In genomic region chr2:177393824-177394614, GRCh38 we compare ENCODE assay signal across 1 cellular context.
TF ChIP-seq lines count a peak whose summit lies in the region.

No MANE protein-coding gene starts in this region.

TF ChIP-seq in HepG2, 621 proteins besides CTCF, POLR2A, EP300 and RAD21 (continues in another document):
- TF ChIP-seq, protein P1, sequence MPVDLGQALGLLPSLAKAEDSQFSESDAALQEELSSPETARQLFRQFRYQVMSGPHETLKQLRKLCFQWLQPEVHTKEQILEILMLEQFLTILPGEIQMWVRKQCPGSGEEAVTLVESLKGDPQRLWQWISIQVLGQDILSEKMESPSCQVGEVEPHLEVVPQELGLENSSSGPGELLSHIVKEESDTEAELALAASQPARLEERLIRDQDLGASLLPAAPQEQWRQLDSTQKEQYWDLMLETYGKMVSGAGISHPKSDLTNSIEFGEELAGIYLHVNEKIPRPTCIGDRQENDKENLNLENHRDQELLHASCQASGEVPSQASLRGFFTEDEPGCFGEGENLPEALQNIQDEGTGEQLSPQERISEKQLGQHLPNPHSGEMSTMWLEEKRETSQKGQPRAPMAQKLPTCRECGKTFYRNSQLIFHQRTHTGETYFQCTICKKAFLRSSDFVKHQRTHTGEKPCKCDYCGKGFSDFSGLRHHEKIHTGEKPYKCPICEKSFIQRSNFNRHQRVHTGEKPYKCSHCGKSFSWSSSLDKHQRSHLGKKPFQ (CRISPR knock-in tag; IDR thresholded peaks at IDR 0.05; ENCODE audit: insufficient replicate concordance), result peak; percentile 68
- TF ChIP-seq ZNF589 (CRISPR knock-in tag; conservative IDR thresholded peaks at IDR 0.05), result no peak
- no peak for TF ChIP-seq FOXP1 (IDR thresholded peaks at IDR 0.05)
- peak; percentile 80 for TF ChIP-seq FOXP1 (CRISPR knock-in tag; IDR thresholded peaks at IDR 0.05)
- no peak for TF ChIP-seq ZNF143 (CRISPR knock-in tag; IDR thresholded peaks at IDR 0.05)
- TF ChIP-seq TARDBP (CRISPR knock-in tag; IDR thresholded peaks at IDR 0.05), result peak; percentile 53; the same call in 1 of the 2 replicates
- peak; percentile 43; the same call in 1 of the 2 replicates for TF ChIP-seq TBX3 (IDR thresholded peaks at IDR 0.05; ENCODE audit: borderline replicate concordance)
- TF ChIP-seq RORA (CRISPR knock-in tag; IDR thresholded peaks at IDR 0.05), result no peak
- TF ChIP-seq, protein P2, sequence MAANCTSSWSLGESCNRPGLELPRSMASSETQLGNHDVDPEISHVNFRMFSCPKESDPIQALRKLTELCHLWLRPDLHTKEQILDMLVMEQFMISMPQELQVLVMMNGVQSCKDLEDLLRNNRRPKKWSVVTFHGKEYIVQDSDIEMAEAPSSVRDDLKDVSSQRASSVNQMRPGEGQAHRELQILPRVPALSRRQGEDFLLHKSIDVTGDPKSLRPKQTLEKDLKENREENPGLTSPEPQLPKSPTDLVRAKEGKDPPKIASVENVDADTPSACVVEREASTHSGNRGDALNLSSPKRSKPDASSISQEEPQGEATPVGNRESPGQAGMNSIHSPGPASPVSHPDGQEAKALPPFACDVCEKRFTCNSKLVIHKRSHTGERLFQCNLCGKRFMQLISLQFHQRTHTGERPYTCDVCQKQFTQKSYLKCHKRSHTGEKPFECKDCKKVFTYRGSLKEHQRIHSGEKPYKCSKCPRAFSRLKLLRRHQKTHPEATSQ (CRISPR knock-in tag; IDR thresholded peaks at IDR 0.05; ENCODE audit: borderline replicate concordance), result no peak
- TF ChIP-seq ZNF460 (CRISPR knock-in tag; IDR thresholded peaks at IDR 0.05; ENCODE audit: borderline replicate concordance), result no peak
- peak; percentile 88 for TF ChIP-seq SAP130 (CRISPR knock-in tag; IDR thresholded peaks at IDR 0.05; ENCODE audit: low read depth)
- TF ChIP-seq ZNF264 (CRISPR knock-in tag; IDR thresholded peaks at IDR 0.05), result 0 out of 2 replicates have a peak, but pooled peaks have one; percentile 27
- no peak for TF ChIP-seq ZNF572 (CRISPR knock-in tag; IDR thresholded peaks at IDR 0.05)
- TF ChIP-seq, protein P3, sequence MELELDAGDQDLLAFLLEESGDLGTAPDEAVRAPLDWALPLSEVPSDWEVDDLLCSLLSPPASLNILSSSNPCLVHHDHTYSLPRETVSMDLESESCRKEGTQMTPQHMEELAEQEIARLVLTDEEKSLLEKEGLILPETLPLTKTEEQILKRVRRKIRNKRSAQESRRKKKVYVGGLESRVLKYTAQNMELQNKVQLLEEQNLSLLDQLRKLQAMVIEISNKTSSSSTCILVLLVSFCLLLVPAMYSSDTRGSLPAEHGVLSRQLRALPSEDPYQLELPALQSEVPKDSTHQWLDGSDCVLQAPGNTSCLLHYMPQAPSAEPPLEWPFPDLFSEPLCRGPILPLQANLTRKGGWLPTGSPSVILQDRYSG (CRISPR knock-in tag; IDR thresholded peaks at IDR 0.05), result no peak
- TF ChIP-seq FOXK2 (IDR thresholded peaks at IDR 0.05), result no peak
- peak; percentile 73 for TF ChIP-seq HDAC2 (CRISPR knock-in tag; IDR thresholded peaks at IDR 0.05)
- no peak for TF ChIP-seq TFDP1 (CRISPR knock-in tag; IDR thresholded peaks at IDR 0.05; ENCODE audit: borderline replicate concordance)
- TF ChIP-seq ZNF124 (CRISPR knock-in tag; IDR thresholded peaks at IDR 0.05), result no peak
- TF ChIP-seq, protein P4, sequence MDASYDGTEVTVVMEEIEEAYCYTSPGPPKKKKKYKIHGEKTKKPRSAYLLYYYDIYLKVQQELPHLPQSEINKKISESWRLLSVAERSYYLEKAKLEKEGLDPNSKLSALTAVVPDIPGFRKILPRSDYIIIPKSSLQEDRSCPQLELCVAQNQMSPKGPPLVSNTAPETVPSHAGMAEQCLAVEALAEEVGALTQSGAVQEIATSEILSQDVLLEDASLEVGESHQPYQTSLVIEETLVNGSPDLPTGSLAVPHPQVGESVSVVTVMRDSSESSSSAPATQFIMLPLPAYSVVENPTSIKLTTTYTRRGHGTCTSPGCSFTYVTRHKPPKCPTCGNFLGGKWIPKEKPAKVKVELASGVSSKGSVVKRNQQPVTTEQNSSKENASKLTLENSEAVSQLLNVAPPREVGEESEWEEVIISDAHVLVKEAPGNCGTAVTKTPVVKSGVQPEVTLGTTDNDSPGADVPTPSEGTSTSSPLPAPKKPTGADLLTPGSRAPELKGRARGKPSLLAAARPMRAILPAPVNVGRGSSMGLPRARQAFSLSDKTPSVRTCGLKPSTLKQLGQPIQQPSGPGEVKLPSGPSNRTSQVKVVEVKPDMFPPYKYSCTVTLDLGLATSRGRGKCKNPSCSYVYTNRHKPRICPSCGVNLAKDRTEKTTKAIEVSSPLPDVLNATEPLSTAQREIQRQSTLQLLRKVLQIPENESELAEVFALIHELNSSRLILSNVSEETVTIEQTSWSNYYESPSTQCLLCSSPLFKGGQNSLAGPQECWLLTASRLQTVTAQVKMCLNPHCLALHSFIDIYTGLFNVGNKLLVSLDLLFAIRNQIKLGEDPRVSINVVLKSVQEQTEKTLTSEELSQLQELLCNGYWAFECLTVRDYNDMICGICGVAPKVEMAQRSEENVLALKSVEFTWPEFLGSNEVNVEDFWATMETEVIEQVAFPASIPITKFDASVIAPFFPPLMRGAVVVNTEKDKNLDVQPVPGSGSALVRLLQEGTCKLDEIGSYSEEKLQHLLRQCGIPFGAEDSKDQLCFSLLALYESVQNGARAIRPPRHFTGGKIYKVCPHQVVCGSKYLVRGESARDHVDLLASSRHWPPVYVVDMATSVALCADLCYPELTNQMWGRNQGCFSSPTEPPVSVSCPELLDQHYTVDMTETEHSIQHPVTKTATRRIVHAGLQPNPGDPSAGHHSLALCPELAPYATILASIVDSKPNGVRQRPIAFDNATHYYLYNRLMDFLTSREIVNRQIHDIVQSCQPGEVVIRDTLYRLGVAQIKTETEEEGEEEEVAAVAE (CRISPR knock-in tag; IDR thresholded peaks at IDR 0.05; ENCODE audit: borderline replicate concordance), result no peak
- TF ChIP-seq, protein P5, sequence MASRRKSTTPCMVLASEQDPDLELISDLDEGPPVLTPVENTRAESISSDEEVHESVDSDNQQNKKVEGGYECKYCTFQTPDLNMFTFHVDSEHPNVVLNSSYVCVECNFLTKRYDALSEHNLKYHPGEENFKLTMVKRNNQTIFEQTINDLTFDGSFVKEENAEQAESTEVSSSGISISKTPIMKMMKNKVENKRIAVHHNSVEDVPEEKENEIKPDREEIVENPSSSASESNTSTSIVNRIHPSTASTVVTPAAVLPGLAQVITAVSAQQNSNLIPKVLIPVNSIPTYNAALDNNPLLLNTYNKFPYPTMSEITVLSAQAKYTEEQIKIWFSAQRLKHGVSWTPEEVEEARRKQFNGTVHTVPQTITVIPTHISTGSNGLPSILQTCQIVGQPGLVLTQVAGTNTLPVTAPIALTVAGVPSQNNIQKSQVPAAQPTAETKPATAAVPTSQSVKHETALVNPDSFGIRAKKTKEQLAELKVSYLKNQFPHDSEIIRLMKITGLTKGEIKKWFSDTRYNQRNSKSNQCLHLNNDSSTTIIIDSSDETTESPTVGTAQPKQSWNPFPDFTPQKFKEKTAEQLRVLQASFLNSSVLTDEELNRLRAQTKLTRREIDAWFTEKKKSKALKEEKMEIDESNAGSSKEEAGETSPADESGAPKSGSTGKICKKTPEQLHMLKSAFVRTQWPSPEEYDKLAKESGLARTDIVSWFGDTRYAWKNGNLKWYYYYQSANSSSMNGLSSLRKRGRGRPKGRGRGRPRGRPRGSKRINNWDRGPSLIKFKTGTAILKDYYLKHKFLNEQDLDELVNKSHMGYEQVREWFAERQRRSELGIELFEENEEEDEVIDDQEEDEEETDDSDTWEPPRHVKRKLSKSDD (CRISPR knock-in tag; IDR thresholded peaks at IDR 0.05; ENCODE audit: low read depth), result no peak
- 0 out of 2 replicates have a peak, but pooled peaks have one; percentile 4 for TF ChIP-seq SATB2 (CRISPR knock-in tag; IDR thresholded peaks at IDR 0.05)
- TF ChIP-seq MEF2D (CRISPR knock-in tag; IDR thresholded peaks at IDR 0.05), result no peak
- no peak for TF ChIP-seq PHB2 (IDR thresholded peaks at IDR 0.05; ENCODE audit: partially characterized antibody)
- no peak for TF ChIP-seq PHF20 (CRISPR knock-in tag; IDR thresholded peaks at IDR 0.05)
- TF ChIP-seq, protein P6, sequence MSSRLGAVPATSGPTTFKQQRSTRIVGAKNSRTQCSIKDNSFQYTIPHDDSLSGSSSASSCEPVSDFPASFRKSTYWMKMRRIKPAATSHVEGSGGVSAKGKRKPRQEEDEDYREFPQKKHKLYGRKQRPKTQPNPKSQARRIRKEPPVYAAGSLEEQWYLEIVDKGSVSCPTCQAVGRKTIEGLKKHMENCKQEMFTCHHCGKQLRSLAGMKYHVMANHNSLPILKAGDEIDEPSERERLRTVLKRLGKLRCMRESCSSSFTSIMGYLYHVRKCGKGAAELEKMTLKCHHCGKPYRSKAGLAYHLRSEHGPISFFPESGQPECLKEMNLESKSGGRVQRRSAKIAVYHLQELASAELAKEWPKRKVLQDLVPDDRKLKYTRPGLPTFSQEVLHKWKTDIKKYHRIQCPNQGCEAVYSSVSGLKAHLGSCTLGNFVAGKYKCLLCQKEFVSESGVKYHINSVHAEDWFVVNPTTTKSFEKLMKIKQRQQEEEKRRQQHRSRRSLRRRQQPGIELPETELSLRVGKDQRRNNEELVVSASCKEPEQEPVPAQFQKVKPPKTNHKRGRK (CRISPR knock-in tag; IDR thresholded peaks at IDR 0.05), result no peak
- TF ChIP-seq, protein P7, sequence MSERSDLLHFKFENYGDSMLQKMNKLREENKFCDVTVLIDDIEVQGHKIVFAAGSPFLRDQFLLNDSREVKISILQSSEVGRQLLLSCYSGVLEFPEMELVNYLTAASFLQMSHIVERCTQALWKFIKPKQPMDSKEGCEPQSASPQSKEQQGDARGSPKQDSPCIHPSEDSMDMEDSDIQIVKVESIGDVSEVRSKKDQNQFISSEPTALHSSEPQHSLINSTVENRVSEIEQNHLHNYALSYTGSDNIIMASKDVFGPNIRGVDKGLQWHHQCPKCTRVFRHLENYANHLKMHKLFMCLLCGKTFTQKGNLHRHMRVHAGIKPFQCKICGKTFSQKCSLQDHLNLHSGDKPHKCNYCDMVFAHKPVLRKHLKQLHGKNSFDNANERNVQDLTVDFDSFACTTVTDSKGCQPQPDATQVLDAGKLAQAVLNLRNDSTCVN (CRISPR knock-in tag; IDR thresholded peaks at IDR 0.05; ENCODE audit: borderline replicate concordance), result no peak
- TF ChIP-seq FOXJ3 (CRISPR knock-in tag; IDR thresholded peaks at IDR 0.05; ENCODE audit: borderline replicate concordance), result peak; percentile 66; the same call in 1 of the 2 replicates
- TF ChIP-seq ZNF816 (CRISPR knock-in tag; IDR thresholded peaks at IDR 0.05; ENCODE audit: borderline replicate concordance), result no peak
- no peak for TF ChIP-seq RXRA (CRISPR knock-in tag; IDR thresholded peaks at IDR 0.05)
- TF ChIP-seq, protein P8, sequence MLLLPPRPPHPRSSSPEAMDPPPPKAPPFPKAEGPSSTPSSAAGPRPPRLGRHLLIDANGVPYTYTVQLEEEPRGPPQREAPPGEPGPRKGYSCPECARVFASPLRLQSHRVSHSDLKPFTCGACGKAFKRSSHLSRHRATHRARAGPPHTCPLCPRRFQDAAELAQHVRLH (CRISPR knock-in tag; IDR thresholded peaks at IDR 0.05; ENCODE audit: borderline replicate concordance, low read depth), result no peak
- TF ChIP-seq ZFAT (CRISPR knock-in tag; conservative IDR thresholded peaks at IDR 0.05), result no peak
- TF ChIP-seq, protein P9, sequence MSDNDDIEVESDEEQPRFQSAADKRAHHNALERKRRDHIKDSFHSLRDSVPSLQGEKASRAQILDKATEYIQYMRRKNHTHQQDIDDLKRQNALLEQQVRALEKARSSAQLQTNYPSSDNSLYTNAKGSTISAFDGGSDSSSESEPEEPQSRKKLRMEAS (IDR thresholded peaks at IDR 0.05), result 0 out of 2 replicates have a peak, but pooled peaks have one; percentile 37
- no peak for TF ChIP-seq SIX4 (CRISPR knock-in tag; IDR thresholded peaks at IDR 0.05)
- 0 out of 2 replicates have a peak, but pooled peaks have one; percentile 36 for TF ChIP-seq KDM1A (CRISPR knock-in tag; IDR thresholded peaks at IDR 0.05)
- no peak for TF ChIP-seq JUND (CRISPR knock-in tag; IDR thresholded peaks at IDR 0.05)
- TF ChIP-seq, protein P10, sequence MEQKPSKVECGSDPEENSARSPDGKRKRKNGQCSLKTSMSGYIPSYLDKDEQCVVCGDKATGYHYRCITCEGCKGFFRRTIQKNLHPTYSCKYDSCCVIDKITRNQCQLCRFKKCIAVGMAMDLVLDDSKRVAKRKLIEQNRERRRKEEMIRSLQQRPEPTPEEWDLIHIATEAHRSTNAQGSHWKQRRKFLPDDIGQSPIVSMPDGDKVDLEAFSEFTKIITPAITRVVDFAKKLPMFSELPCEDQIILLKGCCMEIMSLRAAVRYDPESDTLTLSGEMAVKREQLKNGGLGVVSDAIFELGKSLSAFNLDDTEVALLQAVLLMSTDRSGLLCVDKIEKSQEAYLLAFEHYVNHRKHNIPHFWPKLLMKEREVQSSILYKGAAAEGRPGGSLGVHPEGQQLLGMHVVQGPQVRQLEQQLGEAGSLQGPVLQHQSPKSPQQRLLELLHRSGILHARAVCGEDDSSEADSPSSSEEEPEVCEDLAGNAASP (CRISPR knock-in tag; IDR thresholded peaks at IDR 0.05; ENCODE audit: borderline replicate concordance), result no peak
- TF ChIP-seq, protein P11, sequence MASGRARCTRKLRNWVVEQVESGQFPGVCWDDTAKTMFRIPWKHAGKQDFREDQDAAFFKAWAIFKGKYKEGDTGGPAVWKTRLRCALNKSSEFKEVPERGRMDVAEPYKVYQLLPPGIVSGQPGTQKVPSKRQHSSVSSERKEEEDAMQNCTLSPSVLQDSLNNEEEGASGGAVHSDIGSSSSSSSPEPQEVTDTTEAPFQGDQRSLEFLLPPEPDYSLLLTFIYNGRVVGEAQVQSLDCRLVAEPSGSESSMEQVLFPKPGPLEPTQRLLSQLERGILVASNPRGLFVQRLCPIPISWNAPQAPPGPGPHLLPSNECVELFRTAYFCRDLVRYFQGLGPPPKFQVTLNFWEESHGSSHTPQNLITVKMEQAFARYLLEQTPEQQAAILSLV (CRISPR knock-in tag; IDR thresholded peaks at IDR 0.05; ENCODE audit: borderline replicate concordance), result no peak
- TF ChIP-seq ZNF746 (CRISPR knock-in tag; IDR thresholded peaks at IDR 0.05), result no peak
- TF ChIP-seq FLYWCH1 (CRISPR knock-in tag; IDR thresholded peaks at IDR 0.05), result no peak
- TF ChIP-seq JARID2 (CRISPR knock-in tag; IDR thresholded peaks at IDR 0.05; ENCODE audit: insufficient replicate concordance), result no peak
- no peak for TF ChIP-seq HOXA7 (CRISPR knock-in tag; IDR thresholded peaks at IDR 0.05)
- TF ChIP-seq FOXA1 (IDR thresholded peaks at IDR 0.05), result peak; percentile 50; the same call in 1 of the 2 replicates
- TF ChIP-seq FOXA1 (CRISPR knock-in tag; IDR thresholded peaks at IDR 0.05), result peak; percentile 48
- TF ChIP-seq HOXA3 (CRISPR knock-in tag; IDR thresholded peaks at IDR 0.05), result no peak
- TF ChIP-seq RFX3 (CRISPR knock-in tag; IDR thresholded peaks at IDR 0.05), result no peak
- no peak for TF ChIP-seq TMF1 (CRISPR knock-in tag; IDR thresholded peaks at IDR 0.05; ENCODE audit: low read depth)
